In the genomic region with DNA sequence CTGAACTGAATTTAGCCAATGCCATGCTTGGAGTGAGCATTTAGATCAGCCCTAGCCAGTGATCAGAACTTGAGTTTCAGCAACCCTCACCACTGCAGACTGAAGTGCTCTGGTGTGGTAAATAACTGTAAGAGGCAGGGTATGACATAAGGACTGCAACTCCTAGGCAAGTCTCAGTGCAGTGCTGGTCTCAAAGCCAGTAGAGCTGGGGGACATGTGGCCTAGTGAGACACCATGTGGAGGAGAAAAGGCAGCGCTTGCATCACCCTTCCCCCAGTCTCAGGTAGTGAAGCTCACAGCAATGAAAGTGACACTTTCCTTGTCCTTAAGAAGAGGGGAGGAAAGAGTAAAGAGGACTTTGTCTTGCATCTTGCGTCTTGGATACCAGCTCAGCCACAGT, we compare ENCODE assay signal across 8 cellular contexts.
DNase-seq lines count a peak whose midpoint lies in the region; ATAC-seq and TF ChIP-seq lines count a peak whose summit lies in the region.

No MANE protein-coding gene starts in this region.

- no peak overlapping the region for H3K27ac ChIP-seq in SJCRH30
- no peak overlapping the region for H3K27ac ChIP-seq in CD8-positive, alpha-beta T cell (ENCODE audit: low read depth, low read length)

- POLR2A ChIA-PET in activated CD4-positive, alpha-beta memory T cell treated with anti-CD3 and anti-CD28 coated beads for 36 hours (lab: Charles Lee): no interaction called here
- POLR2A ChIA-PET in CD8-positive, alpha-beta T cell (lab: Charles Lee): no interaction called here

- ATAC-seq in HG03469 (IDR thresholded peaks at IDR 0.05; ENCODE audit: unreplicated experiment): peak; percentile 72
- no peak for ATAC-seq in activated naive CD8-positive, alpha-beta T cell treated with anti-CD3 and anti-CD28 coated beads, Interleukin-2, amount 50 U/mL, for 24 hours
- no peak for ATAC-seq in CD8-positive, alpha-beta T cell

- no peaks in the 10 kb centered on the region for H3K27me3 Mint-ChIP-seq in activated naive CD8-positive, alpha-beta T cell treated with anti-CD3 and anti-CD28 coated beads, Interleukin-2, amount 50 U/mL, for 24 hours
- no peaks in the 10 kb centered on the region for H3K27me3 Mint-ChIP-seq in activated CD4-positive, alpha-beta memory T cell treated with anti-CD3 and anti-CD28 coated beads for 36 hours
- H3K27me3 Mint-ChIP-seq in CD8-positive, alpha-beta T cell (ENCODE audit: low read depth): no peaks in the 10 kb centered on the region

- no peak overlapping the region for H3K4me3 ChIP-seq in SJCRH30
- H3K4me3 ChIP-seq in CD8-positive, alpha-beta T cell (ENCODE audit: low read depth, low read length): no peak overlapping the region

- H3K36me3 Mint-ChIP-seq in activated naive CD8-positive, alpha-beta T cell treated with anti-CD3 and anti-CD28 coated beads, Interleukin-2, amount 50 U/mL, for 24 hours (ENCODE audit: low read depth): no peaks in the 10 kb centered on the region
- no peaks in the 10 kb centered on the region for H3K36me3 Mint-ChIP-seq in activated CD4-positive, alpha-beta memory T cell treated with anti-CD3 and anti-CD28 coated beads for 36 hours
- no peaks in the 10 kb centered on the region for H3K36me3 Mint-ChIP-seq in CD8-positive, alpha-beta T cell

- no peak overlapping the region for H3K27ac Mint-ChIP-seq in activated naive CD8-positive, alpha-beta T cell treated with anti-CD3 and anti-CD28 coated beads, Interleukin-2, amount 50 U/mL, for 24 hours
- no peak overlapping the region for H3K27ac Mint-ChIP-seq in activated CD4-positive, alpha-beta memory T cell treated with anti-CD3 and anti-CD28 coated beads for 36 hours
- H3K27ac Mint-ChIP-seq in CD8-positive, alpha-beta T cell: no peak overlapping the region

- no peak for TF ChIP-seq CTCF in CD8-positive, alpha-beta T cell (IDR thresholded peaks at IDR 0.05)

- peak; percentile 87 for DNase-seq in DMS53 (lab: John Stamatoyannopoulos, UW)
- DNase-seq in SJCRH30: peak; percentile 20 to 47
- peak; percentile 57 for DNase-seq in kidney tubule cell (ENCODE audit: low spot score)
- DNase-seq in AG08396 (ENCODE audit: low spot score): no peak
- DNase-seq in activated naive CD8-positive, alpha-beta T cell treated with anti-CD3 and anti-CD28 coated beads, Interleukin-2, amount 50 U/mL, for 24 hours: no peak
- no peak for DNase-seq in activated CD4-positive, alpha-beta memory T cell treated with anti-CD3 and anti-CD28 coated beads for 36 hours
- DNase-seq in CD8-positive, alpha-beta T cell: no peak

- intact Hi-C loops in activated CD4-positive, alpha-beta memory T cell treated with anti-CD3 and anti-CD28 coated beads for 36 hours (cut with micrococcal nuclease): no loop called here
- intact Hi-C loops in CD8-positive, alpha-beta T cell (cut with DNase I, micrococcal nuclease): no loop called here

- no peaks in the 10 kb centered on the region for H3K4me1 ChIP-seq in SJCRH30
- H3K4me1 ChIP-seq in CD8-positive, alpha-beta T cell (ENCODE audit: insufficient read depth, low read length): no peaks in the 10 kb centered on the region

- CTCF ChIA-PET in activated CD4-positive, alpha-beta memory T cell treated with anti-CD3 and anti-CD28 coated beads for 36 hours (lab: Charles Lee): no interaction called here
- CTCF ChIA-PET in CD8-positive, alpha-beta T cell (lab: Charles Lee): interaction anchor here (0.7 kb wide), 1 partner anchor 8 kb away, joined by 3 read pairs; no protein-coding TSS in a partner anchor

- H3K9me3 Mint-ChIP-seq in activated naive CD8-positive, alpha-beta T cell treated with anti-CD3 and anti-CD28 coated beads, Interleukin-2, amount 50 U/mL, for 24 hours: peaks cover 4% of the 10 kb centered on the region
- peaks cover 14% of the 10 kb centered on the region for H3K9me3 Mint-ChIP-seq in activated CD4-positive, alpha-beta memory T cell treated with anti-CD3 and anti-CD28 coated beads for 36 hours
- H3K9me3 Mint-ChIP-seq in CD8-positive, alpha-beta T cell: no peaks in the 10 kb centered on the region

- H3K4me1 Mint-ChIP-seq in activated naive CD8-positive, alpha-beta T cell treated with anti-CD3 and anti-CD28 coated beads, Interleukin-2, amount 50 U/mL, for 24 hours: no peaks in the 10 kb centered on the region
- no peaks in the 10 kb centered on the region for H3K4me1 Mint-ChIP-seq in activated CD4-positive, alpha-beta memory T cell treated with anti-CD3 and anti-CD28 coated beads for 36 hours (ENCODE audit: low read depth)
- no peaks in the 10 kb centered on the region for H3K4me1 Mint-ChIP-seq in CD8-positive, alpha-beta T cell (ENCODE audit: low read depth)

- no peak overlapping the region for H3K4me3 Mint-ChIP-seq in activated naive CD8-positive, alpha-beta T cell treated with anti-CD3 and anti-CD28 coated beads, Interleukin-2, amount 50 U/mL, for 24 hours
- H3K4me3 Mint-ChIP-seq in activated CD4-positive, alpha-beta memory T cell treated with anti-CD3 and anti-CD28 coated beads for 36 hours: no peak overlapping the region
- H3K4me3 Mint-ChIP-seq in CD8-positive, alpha-beta T cell: no peak overlapping the region

- H3K36me3 ChIP-seq in SJCRH30: no peaks in the 10 kb centered on the region
- no peaks in the 10 kb centered on the region for H3K36me3 ChIP-seq in CD8-positive, alpha-beta T cell (ENCODE audit: insufficient read depth, low read length)

- H3K9me3 ChIP-seq in SJCRH30 (replicated peaks): no peaks in the 10 kb centered on the region; the same call in 1 of the 2 replicates
- H3K9me3 ChIP-seq in CD8-positive, alpha-beta T cell (ENCODE audit: low read length): no peaks in the 10 kb centered on the region

- no peaks in the 10 kb centered on the region for H3K27me3 ChIP-seq in SJCRH30
- H3K27me3 ChIP-seq in CD8-positive, alpha-beta T cell (ENCODE audit: insufficient read depth, low read length): no peaks in the 10 kb centered on the region

Comparison
In these comparisons a context has a peak if more than half of its experiments do, and no peak if none do; other contexts are left out.
1. DNase-seq: peak in DMS53 (single experiment), SJCRH30 (2 of 2) and kidney tubule cell (single experiment); none in AG08396 (single experiment), activated naive CD8-positive, alpha-beta T cell treated with anti-CD3 and anti-CD28 coated beads, Interleukin-2, amount 50 U/mL, for 24 hours (single experiment), activated CD4-positive, alpha-beta memory T cell treated with anti-CD3 and anti-CD28 coated beads for 36 hours (single experiment) and CD8-positive, alpha-beta T cell (0 of 7).